ENCODE assay signal across 1 cellular context in genomic region chr7:97006146-97006950, GRCh38.
TF ChIP-seq lines count a peak whose summit lies in the region.

No MANE protein-coding gene starts in this region.

TF ChIP-seq in HepG2, 621 proteins besides CTCF, POLR2A, EP300 and RAD21 (continued from another document):
- TF ChIP-seq ZNF800 (CRISPR knock-in tag; IDR thresholded peaks at IDR 0.05) (peak; percentile 63), SP140L (CRISPR knock-in tag; IDR thresholded peaks at IDR 0.05; ENCODE audit: borderline replicate concordance) (no peak), ZGPAT (CRISPR knock-in tag; IDR thresholded peaks at IDR 0.05) (peak; percentile 18; the same call in 1 of the 2 replicates), ZFX (CRISPR knock-in tag; IDR thresholded peaks at IDR 0.05; ENCODE audit: low read depth) (peak; percentile 70), MXD1 (CRISPR knock-in tag; IDR thresholded peaks at IDR 0.05) (peak; percentile 43; the same call in 1 of the 2 replicates), PAXIP1 (CRISPR knock-in tag; conservative IDR thresholded peaks at IDR 0.05) (0 out of 2 replicates have a peak, but pooled peaks have one; percentile 26), TSC22D2 (CRISPR knock-in tag; IDR thresholded peaks at IDR 0.05; ENCODE audit: borderline replicate concordance) (no peak), ZNF724P (CRISPR knock-in tag; IDR thresholded peaks at IDR 0.05; ENCODE audit: borderline replicate concordance) (peak; percentile 45), HNRNPK (IDR thresholded peaks at IDR 0.05; ENCODE audit: low read depth, low read length, poor library complexity, severe bottlenecking) (peak; percentile 18), ZNF350 (CRISPR knock-in tag; IDR thresholded peaks at IDR 0.05; ENCODE audit: borderline replicate concordance, low read depth) (0 out of 2 replicates have a peak, but pooled peaks have one; percentile 8), ZNF83 (CRISPR knock-in tag; IDR thresholded peaks at IDR 0.05; ENCODE audit: borderline replicate concordance) (0 out of 2 replicates have a peak, but pooled peaks have one; percentile 36), TFDP1 (CRISPR knock-in tag; IDR thresholded peaks at IDR 0.05; ENCODE audit: borderline replicate concordance) (peak; percentile 54; the same call in 1 of the 2 replicates), ZNF563 (CRISPR knock-in tag; IDR thresholded peaks at IDR 0.05) (peak; percentile 77), REPIN1 (CRISPR knock-in tag; IDR thresholded peaks at IDR 0.05; ENCODE audit: borderline replicate concordance, low read depth) (0 out of 2 replicates have a peak, but pooled peaks have one; percentile 17), YEATS4 (CRISPR knock-in tag; IDR thresholded peaks at IDR 0.05; ENCODE audit: borderline replicate concordance) (peak; percentile 33), ZNF644 (CRISPR knock-in tag; IDR thresholded peaks at IDR 0.05; ENCODE audit: low read depth) (no peak), XRCC5 (optimal IDR thresholded peaks at IDR 0.05; ENCODE audit: low read length) (peak; percentile 17), NFAT5 (CRISPR knock-in tag; IDR thresholded peaks at IDR 0.05) (peak; percentile 27; the same call in 1 of the 2 replicates), STAG1 (CRISPR knock-in tag; IDR thresholded peaks at IDR 0.05) (0 out of 2 replicates have a peak, but pooled peaks have one; percentile 3), ATF3 (CRISPR knock-in tag; IDR thresholded peaks at IDR 0.05) (no peak), ZBTB2 (CRISPR knock-in tag; IDR thresholded peaks at IDR 0.05; ENCODE audit: low read depth) (peak; percentile 70), ZMAT3 (CRISPR knock-in tag; conservative IDR thresholded peaks at IDR 0.05) (peak; percentile 55; the same call in 1 of the 2 replicates), ZNF878 (CRISPR knock-in tag; IDR thresholded peaks at IDR 0.05) (no peak), BCL6 (CRISPR knock-in tag; IDR thresholded peaks at IDR 0.05) (peak; percentile 58), ZNF441 (CRISPR knock-in tag; IDR thresholded peaks at IDR 0.05; ENCODE audit: borderline replicate concordance) (0 out of 2 replicates have a peak, but pooled peaks have one; percentile 33), ZMYM3 (CRISPR knock-in tag; IDR thresholded peaks at IDR 0.05) (peak; percentile 11; the same call in 1 of the 2 replicates), ZBTB26 (CRISPR knock-in tag; IDR thresholded peaks at IDR 0.05; ENCODE audit: borderline replicate concordance) (0 out of 2 replicates have a peak, but pooled peaks have one; percentile 11), KAT7 (CRISPR knock-in tag; IDR thresholded peaks at IDR 0.05; ENCODE audit: borderline replicate concordance) (peak; percentile 92), ADNP (CRISPR knock-in tag; IDR thresholded peaks at IDR 0.05) (no peak)
